Comparison of ENCODE assay signal across 11 cellular contexts in genomic region chr3:57856675-57857074, GRCh38.
DNase-seq lines count a peak whose midpoint lies in the region; FAIRE-seq and TF ChIP-seq lines count a peak whose summit lies in the region.
"Had no signal": no experiment of that assay in that cellular context is flagged by ENCODE, and none has a peak within 500 bp of the region (broad histone marks: within the 10 kb centered on the region; RNA-seq: fewer than 3 reads in every experiment).

No MANE protein-coding gene starts in this region.

- no peak overlapping the region for H2AFZ ChIP-seq in neural progenitor cell (replicated peaks)

- H3K4me2 ChIP-seq in neural progenitor cell, result no peak overlapping the region

- H3K4me1 ChIP-seq in neural progenitor cell, result no peaks in the 10 kb centered on the region

- peaks cover 3% of the 10 kb centered on the region for H3K4me1 Mint-ChIP-seq in neural progenitor cell

- H3K27ac ChIP-seq in neural progenitor cell, result no peak overlapping the region

- H4K20me1 ChIP-seq in neural progenitor cell (ENCODE audit: low read depth), result no peaks in the 10 kb centered on the region

- H3K9ac ChIP-seq in neural progenitor cell, result no peak overlapping the region

- H3K9me3 Mint-ChIP-seq in neural progenitor cell, result no peaks in the 10 kb centered on the region
- H3K9me3 Mint-ChIP-seq: activated T-cell treated with anti-CD3 and anti-CD28 coated beads, Interleukin-2, amount 50 U/mL, for 4 hours had no signal

- no peaks in the 10 kb centered on the region for H3F3A ChIP-seq in neural progenitor cell (ENCODE audit: low read depth)

- H3K79me2 ChIP-seq in neural progenitor cell (ENCODE audit: low read depth), result no peaks in the 10 kb centered on the region

- TF ChIP-seq CTCF in bronchial epithelial cell (IDR thresholded peaks at IDR 0.05; ENCODE audit: insufficient read depth, low read length, severe bottlenecking), result no peak
- TF ChIP-seq CTCF in neural progenitor cell (IDR thresholded peaks at IDR 0.05), result peak; percentile 25

- H3K9me3 ChIP-seq in neural progenitor cell (ENCODE audit: low read depth), result no peaks in the 10 kb centered on the region

- H3K4me3 ChIP-seq in bronchial epithelial cell (ENCODE audit: low read depth, low read length) (no peak overlapping the region), neural progenitor cell (no peak overlapping the region)

- no peaks in the 10 kb centered on the region for H3K27me3 ChIP-seq in bronchial epithelial cell (ENCODE audit: control insufficient read depth, insufficient read depth, low read length)
- no peaks in the 10 kb centered on the region for H3K27me3 ChIP-seq in neural progenitor cell

- H3K27me3 Mint-ChIP-seq in neural progenitor cell (ENCODE audit: insufficient read depth, low read depth), result no peaks in the 10 kb centered on the region

- H3K27ac Mint-ChIP-seq in neural progenitor cell, result no peak overlapping the region

- DNase-seq in DMS 273 (lab: John Stamatoyannopoulos, UW; ENCODE audit: unreplicated experiment) (peak; percentile 13), DMS 273 treated with DMSO at 0.1 percent for 48 hours (lab: John Stamatoyannopoulos, UW) (no peak), LHCN-M2 (ENCODE audit: low read depth) (peak; percentile 7), bronchial epithelial cell (ENCODE audit: low read depth) (peak; percentile 17), neural progenitor cell (ENCODE audit: low spot score) (no peak), urothelium cell line (ENCODE audit: low spot score) (no peak), GOT3 (lab: John Stamatoyannopoulos, UW) (no peak), CD1c-positive myeloid dendritic cell (ENCODE audit: extremely low spot score) (no peak)
- DNase-seq: 8988T; activated T-cell treated with anti-CD3 and anti-CD28 coated beads, Interleukin-2, amount 50 U/mL, for 4 hours; mammary epithelial cell had no signal

- peaks cover 7% of the 10 kb centered on the region for H3K36me3 Mint-ChIP-seq in neural progenitor cell

- H3K4me3 Mint-ChIP-seq in neural progenitor cell, result no peak overlapping the region
- H3K4me3 Mint-ChIP-seq: activated T-cell treated with anti-CD3 and anti-CD28 coated beads, Interleukin-2, amount 50 U/mL, for 4 hours had no signal

- no peak for FAIRE-seq in bronchial epithelial cell (lab: Jason Lieb, UNC)
- no peak for FAIRE-seq in urothelium cell line (lab: Jason Lieb, UNC)

- H3K36me3 ChIP-seq in bronchial epithelial cell (ENCODE audit: control insufficient read depth, insufficient read depth, low read length) (peaks cover 4% of the 10 kb centered on the region), neural progenitor cell (no peaks in the 10 kb centered on the region)

Comparison
In these comparisons a context has a peak if more than half of its experiments do, and no peak if none do; other contexts are left out.
1. DNase-seq: peak in DMS 273 (single experiment), LHCN-M2 (single experiment) and bronchial epithelial cell (single experiment); none in DMS 273 treated with DMSO at 0.1 percent for 48 hours (single experiment), neural progenitor cell (single experiment), urothelium cell line (single experiment), GOT3 (single experiment) and CD1c-positive myeloid dendritic cell (single experiment).